12 cellular contexts compared by ENCODE assay signal in the genomic region with DNA sequence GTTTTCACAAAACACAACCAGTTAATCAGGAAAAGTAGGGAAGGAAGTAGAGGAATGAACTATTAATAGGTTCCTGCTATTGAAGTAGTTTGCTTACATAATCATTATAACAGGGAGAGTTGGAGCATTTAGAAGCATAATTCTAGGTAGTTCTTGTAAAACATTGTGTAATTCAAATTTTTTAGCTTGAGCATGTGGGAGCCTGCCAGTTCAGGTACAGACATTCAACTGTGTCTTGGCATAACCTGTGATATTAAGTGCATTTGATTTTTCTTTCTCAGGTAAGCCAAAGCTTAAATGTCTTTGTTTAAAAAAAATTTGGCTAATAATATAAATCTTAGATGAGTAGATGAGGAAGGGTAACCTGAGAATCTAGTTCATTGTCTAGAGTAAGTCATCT. TPM values are rescaled to one million over a fixed set of nuclear protein-coding genes. Genes with fewer than 3 reads are reported as not detected.
DNase-seq lines count a peak whose midpoint lies in the region; ATAC-seq and TF ChIP-seq lines count a peak whose summit lies in the region.
"Had no signal": no experiment of that assay in that cellular context is flagged by ENCODE, and none has a peak within 500 bp of the region (broad histone marks: within the 10 kb centered on the region; RNA-seq: fewer than 3 reads in every experiment).

No MANE protein-coding gene starts in this region.

- DNase-seq in activated T-cell treated with anti-CD3 and anti-CD28 coated beads, Interleukin-2, amount 50 U/mL, for 4 hours, result no peak
- no peak for DNase-seq in activated T-cell treated with anti-CD3 and anti-CD28 coated beads, Interleukin-2, amount 50 U/mL, for 1 hour
- DNase-seq in SK-N-MC (ENCODE audit: low read depth, low spot score) (no peak), foreskin keratinocyte (peak; percentile 33 to 39), smooth muscle cell (lab: John Stamatoyannopoulos, UW; ENCODE audit: unreplicated experiment) (no peak), iPS-NIHi7 (ENCODE audit: extremely low spot score) (no peak), NCI-H2196 (lab: John Stamatoyannopoulos, UW; ENCODE audit: unreplicated experiment) (no peak), HuH-7 (ENCODE audit: low spot score) (no peak)
- DNase-seq: Karpas-422, mucosa of descending colon, NCI-H2081, T1000 had no signal

- H3K4me1 Mint-ChIP-seq in activated T-cell treated with anti-CD3 and anti-CD28 coated beads, Interleukin-2, amount 50 U/mL, for 4 hours (ENCODE audit: low read depth), result peaks cover 60% of the 10 kb centered on the region

- no peaks in the 10 kb centered on the region for H3F3A ChIP-seq in smooth muscle cell (ENCODE audit: low read depth)

- no peak overlapping the region for H2AFZ ChIP-seq in smooth muscle cell (ENCODE audit: low read depth)

- no peak overlapping the region for H3K27ac ChIP-seq in SK-N-MC
- no peak overlapping the region for H3K27ac ChIP-seq in foreskin keratinocyte
- peak overlapping the region; percentile 3 for H3K27ac ChIP-seq in smooth muscle cell (ENCODE audit: low read depth)

- peak overlapping the region; percentile 98 for H3K4me3 Mint-ChIP-seq in activated T-cell treated with anti-CD3 and anti-CD28 coated beads, Interleukin-2, amount 50 U/mL, for 4 hours

- H3K4me3 ChIP-seq in SK-N-MC (peak overlapping the region; percentile 99; the same call in 1 of the 2 replicates), smooth muscle cell (no peak overlapping the region)
- H3K4me3 ChIP-seq: mucosa of descending colon had no signal

- H3K9me3 Mint-ChIP-seq in activated T-cell treated with anti-CD3 and anti-CD28 coated beads, Interleukin-2, amount 50 U/mL, for 4 hours, result no peaks in the 10 kb centered on the region

- H3K4me1 ChIP-seq in foreskin keratinocyte (peaks cover 25% of the 10 kb centered on the region), smooth muscle cell (ENCODE audit: low read depth) (peaks cover 17% of the 10 kb centered on the region)

- no peaks in the 10 kb centered on the region for H3K27me3 ChIP-seq in foreskin keratinocyte
- H3K27me3 ChIP-seq in smooth muscle cell (ENCODE audit: low read depth), result no peaks in the 10 kb centered on the region

- peaks cover 75% of the 10 kb centered on the region for H3K36me3 ChIP-seq in SK-N-MC (ENCODE audit: insufficient read depth, low read length)
- no peaks in the 10 kb centered on the region for H3K36me3 ChIP-seq in smooth muscle cell (ENCODE audit: low read depth)

- H3K27me3 Mint-ChIP-seq in activated T-cell treated with anti-CD3 and anti-CD28 coated beads, Interleukin-2, amount 50 U/mL, for 4 hours (ENCODE audit: low read depth), result no peaks in the 10 kb centered on the region

- H3K9ac ChIP-seq in SK-N-MC (ENCODE audit: insufficient read length) (peak overlapping the region; percentile 48), smooth muscle cell (ENCODE audit: low read depth) (no peak overlapping the region)

- H3K4me2 ChIP-seq in smooth muscle cell, result no peak overlapping the region

- peaks cover 78% of the 10 kb centered on the region for H4K20me1 ChIP-seq in smooth muscle cell (ENCODE audit: low read depth)

- TF ChIP-seq CTCF in foreskin keratinocyte (conservative IDR thresholded peaks at IDR 0.05) (no peak), smooth muscle cell (IDR thresholded peaks at IDR 0.05; ENCODE audit: borderline replicate concordance, insufficient read depth, poor library complexity, severe bottlenecking) (no peak)

- H3K36me3 Mint-ChIP-seq in activated T-cell treated with anti-CD3 and anti-CD28 coated beads, Interleukin-2, amount 50 U/mL, for 4 hours (ENCODE audit: insufficient read depth), result peaks cover 49% of the 10 kb centered on the region

- H3K79me2 ChIP-seq in smooth muscle cell (ENCODE audit: low read depth), result peaks cover 82% of the 10 kb centered on the region

- H3K9me3 ChIP-seq in SK-N-MC (ENCODE audit: low read depth, low read length) (no peaks in the 10 kb centered on the region), smooth muscle cell (replicated peaks; ENCODE audit: low read depth) (no peaks in the 10 kb centered on the region)
- H3K9me3 ChIP-seq: mucosa of descending colon had no signal

- ATAC-seq in activated T-cell treated with anti-CD3 and anti-CD28 coated beads, Interleukin-2, amount 50 U/mL, for 4 hours, result no peak
- ATAC-seq in foreskin keratinocyte, result no peak
- ATAC-seq: mucosa of descending colon had no signal

RNA-seq across cellular contexts. Expression of gene YTHDF2, which starts 3.4 kb away (rescaled TPM):
- total RNA-seq in activated T-cell treated with anti-CD3 and anti-CD28 coated beads, Interleukin-2, amount 50 U/mL, for 4 hours, result 100 to 1,000 TPM in 1 of 3 donors, 10 to 100 TPM in 2; 99.4 to 101 (median 99.8) TPM
- 78.2 and 80.9 TPM in 2 replicates for total RNA-seq in foreskin keratinocyte
- 39.8 and 43.5 TPM in 2 replicates for polyA plus RNA-seq in foreskin keratinocyte
- total RNA-seq in smooth muscle cell, result 76.8 and 77.5 TPM in 2 replicates
- 68.4 and 79.1 TPM in 2 replicates for polyA plus RNA-seq in smooth muscle cell

Comparison
In these comparisons a context has a peak if more than half of its experiments do, and no peak if none do; other contexts are left out.
1. DNase-seq: peak in foreskin keratinocyte (2 of 2); none in activated T-cell treated with anti-CD3 and anti-CD28 coated beads, Interleukin-2, amount 50 U/mL, for 4 hours (single experiment), activated T-cell treated with anti-CD3 and anti-CD28 coated beads, Interleukin-2, amount 50 U/mL, for 1 hour (single experiment), SK-N-MC (single experiment), smooth muscle cell (single experiment), iPS-NIHi7 (single experiment), NCI-H2196 (single experiment) and HuH-7 (single experiment).